Comparison of ENCODE assay signal across 37 cellular contexts in the genomic region with DNA sequence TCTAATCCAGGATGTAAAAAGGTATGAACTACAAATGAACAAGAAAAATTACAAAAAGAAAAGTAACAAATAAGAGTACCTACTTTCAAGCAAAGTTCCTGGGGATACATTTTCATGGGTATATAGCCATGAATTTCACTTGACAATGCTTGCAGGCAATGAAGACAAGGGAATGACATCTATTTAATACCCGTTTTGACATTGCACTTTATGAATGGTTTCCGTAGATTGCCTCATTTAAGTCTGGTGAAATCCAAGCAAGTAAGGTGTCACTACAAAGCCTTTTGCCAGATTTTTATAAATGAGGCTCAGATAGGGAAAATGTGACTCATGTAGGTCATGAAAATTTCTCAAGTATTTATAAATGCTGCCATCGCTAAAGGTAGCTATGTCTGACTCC.
"Had no signal": no experiment of that assay in that cellular context is flagged by ENCODE, and none has a peak within 500 bp of the region (broad histone marks: within the 10 kb centered on the region; RNA-seq: fewer than 3 reads in every experiment).

No MANE protein-coding gene starts in this region.

- H3K27ac ChIP-seq: adrenal gland, ascending aorta, body of pancreas, brain microvascular endothelial cell, breast epithelium, cardiac muscle cell had no signal

- H3K9me3 ChIP-seq: adrenal gland, ascending aorta, body of pancreas, breast epithelium had no signal

- H3K4me1 Mint-ChIP-seq: activated naive CD4-positive, alpha-beta T cell treated with anti-CD3 and anti-CD28 coated beads, Interleukin-2, amount 10 ng/mL, durations not matched to agents 7 days and 5 days; activated naive CD4-positive, alpha-beta T cell treated with anti-CD3 and anti-CD28 coated beads, Interleukin-2, amount 50 U/mL, for 24 hours; activated naive CD8-positive, alpha-beta T cell treated with anti-CD3 and anti-CD28 coated beads for 36 hours; activated naive CD8-positive, alpha-beta T cell treated with anti-CD3 and anti-CD28 coated beads, Interleukin-2, amount 10 ng/mL, durations not matched to agents 7 days and 5 days; activated naive CD8-positive, alpha-beta T cell treated with anti-CD3 and anti-CD28 coated beads, Interleukin-2, amount 50 U/mL, for 24 hours; activated T-helper 17 cell treated with anti-CD3 and anti-CD28 coated beads, Interleukin-2, amount 50 U/mL, for 72 hours; brain; central memory CD8-positive, alpha-beta T cell had no signal

- H3K4me3 ChIP-seq: adrenal gland, ascending aorta, body of pancreas, breast epithelium, cardiac muscle cell had no signal

- H3K36me3 ChIP-seq: adrenal gland, ascending aorta, brain microvascular endothelial cell, breast epithelium, cardiac muscle cell had no signal

- H3K27ac Mint-ChIP-seq: activated naive CD4-positive, alpha-beta T cell treated with anti-CD3 and anti-CD28 coated beads for 36 hours; activated naive CD4-positive, alpha-beta T cell treated with anti-CD3 and anti-CD28 coated beads, Interleukin-2, amount 10 ng/mL, durations not matched to agents 7 days and 5 days; activated naive CD4-positive, alpha-beta T cell treated with anti-CD3 and anti-CD28 coated beads, Interleukin-2, amount 50 U/mL, for 24 hours; activated naive CD4-positive, alpha-beta T cell treated with anti-CD3 and anti-CD28 coated beads, Interleukin-2, amount 50 U/mL, for 72 hours; activated naive CD8-positive, alpha-beta T cell; activated naive CD8-positive, alpha-beta T cell treated with anti-CD3 and anti-CD28 coated beads for 36 hours; activated naive CD8-positive, alpha-beta T cell treated with anti-CD3 and anti-CD28 coated beads, Interleukin-2, amount 10 ng/mL, durations not matched to agents 7 days and 5 days; activated naive CD8-positive, alpha-beta T cell treated with anti-CD3 and anti-CD28 coated beads, Interleukin-2, amount 50 U/mL, for 24 hours; activated T-cell treated with anti-CD3 and anti-CD28 coated beads, Interleukin-2, amount 50 U/mL, for 24 hours; activated T-cell treated with anti-CD3 and anti-CD28 coated beads, Interleukin-2, amount 50 U/mL, for 72 hours; activated T-helper 1 cell treated with anti-CD3 and anti-CD28 coated beads, Interleukin-12 subunit alpha, Interleukin-12 subunit beta, Interleukin-2, Interleukin-4 antibody, amounts not matched to agents 30 ng/mL and 10 ng/mL and 1 ng/mL, durations not matched to agents 14 hours and 24 hours and 36 hours; activated T-helper 17 cell treated with anti-CD3 and anti-CD28 coated beads, Interleukin-2, amount 50 U/mL, for 72 hours; activated T-helper 2 cell treated with anti-CD3 and anti-CD28 coated beads, Interferon-gamma antibody, Interleukin-2, Interleukin-4, amounts not matched to agents 10 μg/mL and 5 μg/mL and 100 μg/mL, durations not matched to agents 14 hours and 24 hours and 36 hours; brain had no signal

- H3K4me3 Mint-ChIP-seq: activated naive CD4-positive, alpha-beta T cell treated with anti-CD3 and anti-CD28 coated beads for 36 hours; activated naive CD4-positive, alpha-beta T cell treated with anti-CD3 and anti-CD28 coated beads, Interleukin-2, amount 10 ng/mL, durations not matched to agents 7 days and 5 days; activated naive CD4-positive, alpha-beta T cell treated with anti-CD3 and anti-CD28 coated beads, Interleukin-2, amount 50 U/mL, for 24 hours; activated naive CD8-positive, alpha-beta T cell; activated naive CD8-positive, alpha-beta T cell treated with anti-CD3 and anti-CD28 coated beads for 36 hours; activated naive CD8-positive, alpha-beta T cell treated with anti-CD3 and anti-CD28 coated beads, Interleukin-2, amount 10 ng/mL, durations not matched to agents 7 days and 5 days; activated naive CD8-positive, alpha-beta T cell treated with anti-CD3 and anti-CD28 coated beads, Interleukin-2, amount 50 U/mL, for 24 hours; activated T-cell treated with anti-CD3 and anti-CD28 coated beads, Interleukin-2, amount 50 U/mL, for 24 hours; activated T-cell treated with anti-CD3 and anti-CD28 coated beads, Interleukin-2, amount 50 U/mL, for 4 hours; activated T-cell treated with anti-CD3 and anti-CD28 coated beads, Interleukin-2, amount 50 U/mL, for 72 hours; activated T-helper 1 cell treated with anti-CD3 and anti-CD28 coated beads, Interleukin-12 subunit alpha, Interleukin-12 subunit beta, Interleukin-2, Interleukin-4 antibody, amounts not matched to agents 30 ng/mL and 10 ng/mL and 1 ng/mL, durations not matched to agents 14 hours and 24 hours and 36 hours; activated T-helper 17 cell treated with anti-CD3 and anti-CD28 coated beads, Interleukin-2, amount 50 U/mL, for 72 hours; brain; central memory CD8-positive, alpha-beta T cell had no signal

- H3K27me3 Mint-ChIP-seq: activated naive CD4-positive, alpha-beta T cell treated with anti-CD3 and anti-CD28 coated beads, Interleukin-2, amount 10 ng/mL, durations not matched to agents 7 days and 5 days; activated naive CD4-positive, alpha-beta T cell treated with anti-CD3 and anti-CD28 coated beads, Interleukin-2, amount 50 U/mL, for 24 hours; activated naive CD8-positive, alpha-beta T cell; activated naive CD8-positive, alpha-beta T cell treated with anti-CD3 and anti-CD28 coated beads for 36 hours; activated naive CD8-positive, alpha-beta T cell treated with anti-CD3 and anti-CD28 coated beads, Interleukin-2, amount 10 ng/mL, durations not matched to agents 7 days and 5 days; activated naive CD8-positive, alpha-beta T cell treated with anti-CD3 and anti-CD28 coated beads, Interleukin-2, amount 50 U/mL, for 24 hours; activated T-cell treated with anti-CD3 and anti-CD28 coated beads, Interleukin-2, amount 50 U/mL, for 24 hours; activated T-helper 17 cell treated with anti-CD3 and anti-CD28 coated beads, Interleukin-2, amount 50 U/mL, for 72 hours; brain; central memory CD8-positive, alpha-beta T cell had no signal

- H3K36me3 Mint-ChIP-seq: activated naive CD4-positive, alpha-beta T cell treated with anti-CD3 and anti-CD28 coated beads, Interleukin-2, amount 10 ng/mL, durations not matched to agents 7 days and 5 days; activated naive CD4-positive, alpha-beta T cell treated with anti-CD3 and anti-CD28 coated beads, Interleukin-2, amount 50 U/mL, for 24 hours; activated naive CD4-positive, alpha-beta T cell treated with anti-CD3 and anti-CD28 coated beads, Interleukin-2, amount 50 U/mL, for 72 hours; activated naive CD8-positive, alpha-beta T cell; activated naive CD8-positive, alpha-beta T cell treated with anti-CD3 and anti-CD28 coated beads for 36 hours; activated naive CD8-positive, alpha-beta T cell treated with anti-CD3 and anti-CD28 coated beads, Interleukin-2, amount 10 ng/mL, durations not matched to agents 7 days and 5 days; brain had no signal

- H3K27me3 ChIP-seq: adrenal gland, ascending aorta, body of pancreas, brain microvascular endothelial cell, breast epithelium, cardiac muscle cell had no signal

- DNase-seq: activated effector memory CD4-positive, alpha-beta T cell treated with anti-CD3 and anti-CD28 coated beads, Interleukin-2, amount 50 U/mL, for 16 hours; activated effector memory CD4-positive, alpha-beta T cell treated with Interleukin-2 at 50 U/mL for 16 hours; activated gamma-delta T cell; activated gamma-delta T cell treated with Interleukin-2 at 50 U/mL for 16 hours; activated naive CD4-positive, alpha-beta T cell; activated naive CD4-positive, alpha-beta T cell treated with anti-CD3 and anti-CD28 coated beads for 36 hours; activated naive CD4-positive, alpha-beta T cell treated with anti-CD3 and anti-CD28 coated beads, Interleukin-2, amount 10 ng/mL, durations not matched to agents 7 days and 5 days; activated naive CD4-positive, alpha-beta T cell treated with anti-CD3 and anti-CD28 coated beads, Interleukin-2, amount 50 U/mL, for 16 hours; activated naive CD4-positive, alpha-beta T cell treated with Interleukin-2 at 50 U/mL for 16 hours; activated naive CD8-positive, alpha-beta T cell treated with anti-CD3 and anti-CD28 coated beads for 36 hours; activated naive CD8-positive, alpha-beta T cell treated with anti-CD3 and anti-CD28 coated beads, Interleukin-2, amount 10 ng/mL, durations not matched to agents 7 days and 5 days; activated naive CD8-positive, alpha-beta T cell treated with anti-CD3 and anti-CD28 coated beads, Interleukin-2, amount 50 U/mL, for 24 hours; activated T-cell treated with anti-CD3 and anti-CD28 coated beads, Interleukin-2, amount 50 U/mL, for 1 hour; activated T-cell treated with anti-CD3 and anti-CD28 coated beads, Interleukin-2, amount 50 U/mL, for 24 hours; activated T-cell treated with anti-CD3 and anti-CD28 coated beads, Interleukin-2, amount 50 U/mL, for 4 hours; activated T-cell treated with anti-CD3 and anti-CD28 coated beads, Interleukin-2, amount 50 U/mL, for 48 hours; activated T-cell treated with anti-CD3 and anti-CD28 coated beads, Interleukin-2, amount 50 U/mL, for 72 hours; adrenal gland; amniotic stem cell; amygdala; anterior cingulate cortex; aorta; body of pancreas; brain microvascular endothelial cell; central memory CD4-positive, alpha-beta T cell; cerebellar nuclear complex had no signal
